In the genomic region with DNA sequence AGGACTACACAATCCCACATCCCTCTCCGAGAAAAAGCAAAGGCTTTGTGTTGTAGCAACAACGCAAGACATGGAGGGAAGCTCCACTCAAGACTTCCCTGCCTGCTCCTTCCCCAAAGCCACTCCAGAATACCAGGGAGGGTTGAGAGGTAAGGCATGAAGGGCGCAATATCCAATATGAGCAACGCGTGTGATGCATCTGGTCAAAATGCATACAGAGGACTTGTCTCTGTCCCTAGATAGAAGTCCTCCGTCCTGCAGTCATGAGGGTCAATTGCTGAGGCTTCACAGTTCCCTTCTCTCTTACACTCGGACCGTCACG, we compare ENCODE assay signal across 8 cellular contexts. TPM values are rescaled to one million over a fixed set of nuclear protein-coding genes. Genes with fewer than 3 reads are reported as not detected.
DNase-seq lines count a peak whose midpoint lies in the region; ATAC-seq, FAIRE-seq and TF ChIP-seq lines count a peak whose summit lies in the region.

No MANE protein-coding gene starts in this region.

- 4% methylated on average over 9 of the region's 9 CpGs; no CpG with 5 or more reads in 1 of the 2 experiments for WGBS in H1 (ENCODE audit: extremely low coverage in 1 of 2, insufficient coverage in 1 of 2, insufficient read length in 1 of 2, insufficient replicate concordance in 2 of 2, low coverage in 1 of 2, low lambda C conversion rate in 2 of 2, missing lambda C conversion rate in 1 of 2), 2 experiments

- H4K91ac ChIP-seq in H1 (replicated peaks; ENCODE audit: insufficient read length, low read length), result no peak overlapping the region

- TSS peak; percentile 69 for BruUV-seq in PC-3 (replicated peaks; lab: Mats Ljungman, UMichigan)

- H2BK20ac ChIP-seq in H1 (ENCODE audit: low read length), result no peak overlapping the region

- peak overlapping the region; percentile 76 for H2AFZ ChIP-seq in PC-3 (ENCODE audit: low read length)
- no peak overlapping the region for H2AFZ ChIP-seq in H1 (ENCODE audit: low read length)

- peak overlapping the region; percentile 7; the same call in 1 of the 2 replicates for H4K8ac ChIP-seq in H1 (ENCODE audit: extremely low read depth, insufficient read depth, low read length)

- ATAC-seq in left cardiac atrium (peak; percentile 1 to 3), Right ventricle myocardium superior (ENCODE audit: poor library complexity) (no peak), PC-3 (peak; percentile 7; the same call in 1 of the 2 replicates), HG03039 (IDR thresholded peaks at IDR 0.05; ENCODE audit: unreplicated experiment) (no peak), HG03045 (IDR thresholded peaks at IDR 0.05; ENCODE audit: unreplicated experiment) (no peak)

- H2BK15ac ChIP-seq in H1 (ENCODE audit: low read length), result no peak overlapping the region

- CTCF ChIA-PET in PC-3 (lab: Charles Lee) (interaction anchor here (1.2 kb wide), 1 partner anchor 75 kb away, joined by 3 read pairs; no protein-coding TSS in a partner anchor), H1 (lab: Charles Lee; ENCODE audit: partially characterized antibody) (interaction anchor here (0.7 to 2.8 kb wide), 10 partner anchors 9 to 489 kb away, joined by 3 to 9 read pairs (median 4); no protein-coding TSS in a partner anchor)

- no peak overlapping the region for H2BK12ac ChIP-seq in H1 (ENCODE audit: low read depth, low read length)

- TF ChIP-seq EP300 in H1 (IDR thresholded peaks at IDR 0.05; ENCODE audit: borderline replicate concordance in 1 of 2, low read depth in 2 of 2, low read length in 2 of 2), result no peak

- H4K20me1 ChIP-seq in PC-3 (ENCODE audit: low read length), result peaks cover 34% of the 10 kb centered on the region
- peaks cover 7 to 8% of the 10 kb centered on the region in 2 experiments for H4K20me1 ChIP-seq in H1 (replicated peaks in 1 of 2; ENCODE audit: control insufficient read depth in 1 of 2, insufficient read depth in 2 of 2, low read length in 2 of 2)

- no peaks in the 10 kb centered on the region for H3K27me3 ChIP-seq in PC-3 (ENCODE audit: low read length)
- H3K27me3 ChIP-seq in H1 (replicated peaks in 1 of 4; ENCODE audit: control insufficient read depth in 3 of 4, extremely low read depth in 1 of 4, insufficient read depth in 3 of 4, low read length in 3 of 4), result no peaks in the 10 kb centered on the region

- DNase-seq in left cardiac atrium (no peak), Right ventricle myocardium superior (no peak), PC-3 (no peak), H1 (ENCODE audit: low read depth in 1 of 2, low spot score in 2 of 2) (no peak), neural crest cell (ENCODE audit: low read depth, low spot score) (no peak), NCI-H446 (lab: John Stamatoyannopoulos, UW) (no peak)

- no peak overlapping the region for H2AK5ac ChIP-seq in H1 (ENCODE audit: low read depth, low read length)

- H3K4ac ChIP-seq in H1 (replicated peaks; ENCODE audit: insufficient read length, low read depth, low read length), result no peak overlapping the region

- no peaks in the 10 kb centered on the region for H3K36me3 Mint-ChIP-seq in neural crest cell (ENCODE audit: low read depth)

- peak overlapping the region; percentile 100 for H3K4me3 Mint-ChIP-seq in neural crest cell

- H3K4me1 Mint-ChIP-seq in neural crest cell, result peaks cover 56% of the 10 kb centered on the region

- H2BK5ac ChIP-seq in H1 (ENCODE audit: low read depth, low read length), result peak overlapping the region; percentile 95; the same call in 1 of the 2 replicates

- peak overlapping the region; percentile 99 for H3K27ac Mint-ChIP-seq in neural crest cell (ENCODE audit: unreplicated experiment)

- no peaks in the 10 kb centered on the region for H3K9me3 Mint-ChIP-seq in neural crest cell

- no peak; a peak in 1 of 3 replicates for TF ChIP-seq POLR2A in H1 (IDR thresholded peaks at IDR 0.05; ENCODE audit: control extremely low read depth in 1 of 2, low read depth in 2 of 2, low read length in 2 of 2)

- TF ChIP-seq RAD21 in H1 (IDR thresholded peaks at IDR 0.05 in 1 of 2, conservative IDR thresholded peaks at IDR 0.05 in 1 of 2; ENCODE audit: low read depth in 2 of 2, low read length in 2 of 2), result no peak

- no peak for FAIRE-seq in H1 (lab: Jason Lieb, UNC)

- H3K14ac ChIP-seq in H1 (ENCODE audit: insufficient read length), result no peak overlapping the region

- H3K18ac ChIP-seq in H1 (ENCODE audit: extremely low read depth, low read length), result peak overlapping the region; percentile 94; the same call in 1 of the 2 replicates

- H3K27ac ChIP-seq in PC-3 (ENCODE audit: low read length), result peak overlapping the region; percentile 49
- peak overlapping the region; percentile 59; the same call in 1 of the 2 replicates for H3K27ac ChIP-seq in H1 (ENCODE audit: low read depth, low read length)

- no peaks in the 10 kb centered on the region for H3K9me2 ChIP-seq in PC-3 (replicated peaks; ENCODE audit: low read length)

- no peak overlapping the region for H4K5ac ChIP-seq in H1 (ENCODE audit: insufficient read length, low read depth, low read length)

- H3K4me2 ChIP-seq in PC-3 (ENCODE audit: low read length), result peak overlapping the region; percentile 98
- peak overlapping the region; percentile 85 to 90 for H3K4me2 ChIP-seq in H1 (ENCODE audit: insufficient read depth in 1 of 2, low read depth in 2 of 2, low read length in 2 of 2)

- no peak overlapping the region for H3K23ac ChIP-seq in H1 (ENCODE audit: insufficient read length)

- intact Hi-C loops in left cardiac atrium (cut with DNase I), result loop anchor here in 1 of 2 donors (10.0 kb wide), 1 partner anchor 625 kb away; the partner anchor contains the start of gene EPC2
- intact Hi-C loops in Right ventricle myocardium superior (cut with DNase I), result no loop called here
- intact Hi-C loops in PC-3 (cut with micrococcal nuclease), result loop anchor here (1.0 to 5.0 kb wide), 3 partner anchors 173 to 627 kb away; partner anchors contain the start of gene ACVR2A

- peaks cover 6% of the 10 kb centered on the region for H3K23me2 ChIP-seq in H1 (ENCODE audit: low read depth, low read length)

- H3K36me3 ChIP-seq in PC-3 (ENCODE audit: low read depth, low read length) (no peaks in the 10 kb centered on the region), H1 (ENCODE audit: control insufficient read depth in 2 of 4, insufficient read depth in 4 of 4, low read length in 3 of 4) (peaks cover 0 to 6% (median 0%) of the 10 kb centered on the region in 4 experiments; a peak in 1 of 8 replicates)

- H3K9ac ChIP-seq in PC-3 (ENCODE audit: low read length), result peak overlapping the region; percentile 77
- peak overlapping the region; percentile 59 to 92 (median 90) for H3K9ac ChIP-seq in H1 (replicated peaks in 1 of 4; ENCODE audit: extremely low read depth in 1 of 4, low read depth in 3 of 4, low read length in 3 of 4)

- no peaks in the 10 kb centered on the region for H3F3A ChIP-seq in PC-3 (ENCODE audit: low read length, unreplicated experiment)

- H3K79me2 ChIP-seq in PC-3 (ENCODE audit: low read length) (peaks cover 93% of the 10 kb centered on the region), H1 (ENCODE audit: control insufficient read depth in 1 of 2, insufficient read depth in 2 of 2, low read length in 2 of 2) (peaks cover 20 to 86% of the 10 kb centered on the region in 2 experiments)

- H3K9me3 ChIP-seq in PC-3 (ENCODE audit: low read length) (no peaks in the 10 kb centered on the region), H1 (ENCODE audit: insufficient read depth in 2 of 2, low read depth in 1 of 2, low read length in 1 of 2) (no peaks in the 10 kb centered on the region)

- no peaks in the 10 kb centered on the region for H3K27me3 Mint-ChIP-seq in neural crest cell (ENCODE audit: low read depth)

- peaks cover 25% of the 10 kb centered on the region; the same call in 1 of the 2 replicates for H3K4me1 ChIP-seq in PC-3 (ENCODE audit: insufficient read depth, low read length)
- H3K4me1 ChIP-seq in H1 (replicated peaks in 1 of 4; ENCODE audit: control insufficient read depth in 3 of 4, insufficient read depth in 4 of 4, low read length in 3 of 4), result no peaks in the 10 kb centered on the region; a peak in 2 of 7 replicates

- no peak overlapping the region for H3K56ac ChIP-seq in H1 (replicated peaks; ENCODE audit: insufficient read length, low read depth, low read length)

- H3K4me3 ChIP-seq in PC-3 (ENCODE audit: low read length), result peak overlapping the region; percentile 99
- H3K4me3 ChIP-seq in H1 (ENCODE audit: extremely low read depth in 1 of 4, insufficient read depth in 2 of 4, low read depth in 3 of 4, low read length in 4 of 4), result peak overlapping the region; percentile 84 to 99 (median 96)

- H3K79me1 ChIP-seq in H1 (ENCODE audit: low read depth, low read length), result peaks cover 3% of the 10 kb centered on the region; the same call in 1 of the 2 replicates

- TF ChIP-seq CTCF in PC-3 (conservative IDR thresholded peaks at IDR 0.05; ENCODE audit: low read depth, low read length), result no peak
- no peak for TF ChIP-seq CTCF in H1 (IDR thresholded peaks at IDR 0.05; ENCODE audit: control extremely low read depth in 1 of 3, insufficient read depth in 1 of 3, low read depth in 1 of 3, low read length in 3 of 3)
- TF ChIP-seq CTCF in neural crest cell (conservative IDR thresholded peaks at IDR 0.05), result no peak

- POLR2A ChIA-PET in PC-3 (lab: Charles Lee; ENCODE audit: unreplicated experiment), result interaction anchor here (0.6 kb wide), 2 partner anchors 117 to 122 kb away, joined by 3 read pairs; no protein-coding TSS in a partner anchor
- POLR2A ChIA-PET in H1 (lab: Charles Lee; ENCODE audit: partially characterized antibody), result interaction anchor here (1.0 to 2.1 kb wide), 7 partner anchors 13 to 85 kb away, joined by 3 to 8 read pairs (median 4); no protein-coding TSS in a partner anchor

- no peak overlapping the region for H2BK120ac ChIP-seq in H1 (replicated peaks; ENCODE audit: low read depth, low read length)

RNA-seq across cellular contexts. Expression of gene ORC4, which starts 0.5 kb away (rescaled TPM):
- total RNA-seq in left cardiac atrium (10 to 100 TPM; 39.5 TPM), Right ventricle myocardium superior (49.8 TPM), PC-3 (2014; rRNA removed) (34.6 and 65.9 TPM in 2 replicates), neural crest cell (63.9 and 65.1 TPM in 2 replicates)
- total RNA-seq in H1 (2021; fragmentation: NEBNext Ultra II Directional; extraction: Animal tissue kit (Norgen Biotek cat#: 25700)), result 63.4 and 63.7 TPM in 2 replicates
- polyA plus RNA-seq in H1 (2011; rRNA removed), result 19.2 and 22.7 TPM in 2 replicates
- polyA plus RNA-seq in H1 (2011; cell fraction: cytosol; rRNA removed), result 55.3 TPM
- 11.5 TPM for polyA plus RNA-seq in H1 (2011; cell fraction: nucleus; rRNA removed)
- polyA plus RNA-seq in H1 (2012, experiment 1 of 2), result 22.0 to 40.2 TPM (median 29.6 TPM) in 4 replicates
- polyA plus RNA-seq in H1 (2012, experiment 2 of 2), result 2.8 TPM
- 46.6 TPM for polyA plus RNA-seq in H1 (2013, experiment 1 of 2)
- 46.7 TPM for polyA plus RNA-seq in H1 (2013, experiment 2 of 2)
- polyA minus RNA-seq in H1 (2011; rRNA and poly(A)+ RNA removed), result 28.3 and 36.6 TPM in 2 replicates
- 21.4 TPM for polyA minus RNA-seq in H1 (2011; cell fraction: cytosol; rRNA and poly(A)+ RNA removed)
- 74.0 TPM for polyA minus RNA-seq in H1 (2011; cell fraction: nucleus; rRNA and poly(A)+ RNA removed)

RNA-seq across cellular contexts. Expression of gene MBD5, which starts 0.9 kb away (rescaled TPM):
- total RNA-seq in left cardiac atrium (10 to 100 TPM; 25.5 to 27.6 TPM), Right ventricle myocardium superior (25.5 TPM), PC-3 (2014; rRNA removed) (8.5 and 9.7 TPM in 2 replicates), neural crest cell (40.8 and 51.1 TPM in 2 replicates)
- total RNA-seq in H1 (2021; fragmentation: NEBNext Ultra II Directional; extraction: Animal tissue kit (Norgen Biotek cat#: 25700)), result 29.4 and 29.6 TPM in 2 replicates
- 8.5 and 9.7 TPM in 2 replicates for polyA plus RNA-seq in H1 (2011; rRNA removed)
- 9.0 TPM for polyA plus RNA-seq in H1 (2011; cell fraction: cytosol; rRNA removed)
- 28.9 TPM for polyA plus RNA-seq in H1 (2011; cell fraction: nucleus; rRNA removed)
- 8.2 to 12.8 TPM (median 9.4 TPM) in 4 replicates for polyA plus RNA-seq in H1 (2012, experiment 1 of 2)
- 1.4 TPM for polyA plus RNA-seq in H1 (2012, experiment 2 of 2)
- 10.5 TPM for polyA plus RNA-seq in H1 (2013, experiment 1 of 2)
- polyA plus RNA-seq in H1 (2013, experiment 2 of 2), result 11.4 TPM
- polyA minus RNA-seq in H1 (2011; rRNA and poly(A)+ RNA removed), result 69.0 and 69.1 TPM in 2 replicates
- polyA minus RNA-seq in H1 (2011; cell fraction: cytosol; rRNA and poly(A)+ RNA removed), result 17.1 TPM
- polyA minus RNA-seq in H1 (2011; cell fraction: nucleus; rRNA and poly(A)+ RNA removed), result 272 TPM

Comparison
In these comparisons a context has a peak if more than half of its experiments do, and no peak if none do; other contexts are left out.
1. ATAC-seq: peak in left cardiac atrium (2 of 2) and PC-3 (single experiment); none in Right ventricle myocardium superior (single experiment), HG03039 (single experiment) and HG03045 (single experiment).